In the genomic region with DNA sequence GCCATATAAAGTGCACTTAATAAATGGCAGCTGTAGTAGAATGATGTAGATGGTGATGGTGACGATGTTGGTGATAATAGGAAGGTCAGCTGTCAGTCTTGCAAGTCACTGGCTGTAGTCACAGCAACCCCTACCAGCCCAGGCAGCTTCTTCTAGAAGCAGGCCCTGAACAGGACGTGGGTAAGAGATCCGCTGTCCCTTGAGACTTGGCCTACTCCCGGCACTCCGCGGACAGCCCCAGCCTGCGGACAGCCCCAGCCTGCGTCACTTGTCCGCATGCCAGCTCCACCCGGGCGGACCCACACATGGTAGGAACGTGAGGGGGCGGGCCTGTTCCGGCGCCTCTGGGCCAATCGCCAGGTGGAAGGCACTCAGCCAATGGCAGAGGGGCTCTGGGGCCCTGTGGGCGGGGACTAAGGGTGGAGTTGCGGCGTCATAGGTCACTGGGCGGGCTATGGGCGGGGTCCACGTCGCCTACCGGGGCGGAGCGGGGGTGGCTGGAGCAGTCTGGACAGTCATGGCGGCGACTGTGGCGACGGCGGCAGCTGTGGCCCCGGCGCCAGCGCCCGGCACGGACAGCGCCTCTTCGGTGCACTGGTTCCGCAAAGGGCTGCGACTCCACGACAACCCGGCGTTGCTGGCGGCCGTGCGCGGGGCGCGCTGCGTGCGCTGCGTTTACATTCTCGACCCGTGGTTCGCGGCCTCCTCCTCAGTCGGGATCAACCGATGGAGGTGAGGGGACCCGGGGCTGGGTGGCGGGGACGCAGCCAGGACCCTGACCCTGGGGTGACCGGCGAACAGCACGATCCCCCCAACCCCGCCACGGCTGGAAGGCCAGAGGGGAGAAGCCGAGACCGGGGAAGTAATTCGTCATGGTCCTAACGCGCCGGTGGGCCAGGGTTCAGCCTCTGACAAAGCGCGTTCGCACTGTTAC, we compare ENCODE assay signal across 8 cellular contexts. TPM values are rescaled to one million over a fixed set of nuclear protein-coding genes. Genes with fewer than 3 reads are reported as not detected.
DNase-seq lines count a peak whose midpoint lies in the region; ATAC-seq, FAIRE-seq and TF ChIP-seq lines count a peak whose summit lies in the region.

Gene CRY2 (plus strand): TSS at position 502 of the 934 bp plus-strand sequence. CDS start 16 bp downstream, at position 518.

- peak within 1 kb of the TSS; percentile 85 to 90 (median 87) for H3K4me3 Mint-ChIP-seq in T-cell
- peak within 1 kb of the TSS; percentile 89 for H3K4me3 Mint-ChIP-seq in type B pancreatic cell

- POLR2A ChIA-PET in T-cell (lab: Charles Lee): interaction anchor here (0.6 to 1.2 kb wide), 7 partner anchors 10 to 1794 kb away, joined by 3 to 13 read pairs (median 3); partner anchors contain the start of gene PEX16 (in 1 of the 2)

- H3K27ac ChIP-seq in adipose tissue (ENCODE audit: low read depth, low read length): peak within 1 kb of the TSS; percentile 95

- H3K27me3 Mint-ChIP-seq in T-cell (no peaks in the 10 kb centered on the region), type B pancreatic cell (peaks cover 23% of the 10 kb centered on the region)

- H3K36me3 Mint-ChIP-seq in T-cell (peaks cover 12% of the 10 kb centered on the region), type B pancreatic cell (no peaks in the 10 kb centered on the region)

- peak; percentile 98 for ATAC-seq in HG02840 (IDR thresholded peaks at IDR 0.05; ENCODE audit: low FRiP score, unreplicated experiment)
- peak; percentile 83 to 95 (median 92) for ATAC-seq in T-cell (replicated peaks in 1 of 4)

- WGBS in adipose tissue, 3 donors: 0 to 1% (median 0%) methylated on average over 72 to 75 of the region's 75 CpGs

- TF ChIP-seq CTCF in type B pancreatic cell (conservative IDR thresholded peaks at IDR 0.05): no peak

- DNase-seq in GM12891 (ENCODE audit: insufficient read length, low spot score) (peak; percentile 93), NCI-H1436 treated with DMSO at 0.1 percent for 48 hours (lab: John Stamatoyannopoulos, UW) (peak; percentile 69), T-cell (peak; percentile 90 to 99 (median 97)), cardiac septum (ENCODE audit: low spot score) (peak; percentile 100), pons (ENCODE audit: low spot score) (peak; percentile 97), type B pancreatic cell (ENCODE audit: extremely low spot score, unreplicated experiment) (peak; percentile 99)

- CTCF ChIA-PET in T-cell (lab: Charles Lee): interaction anchor here in 1 of 2 donors (0.7 to 1.1 kb wide), 7 partner anchors 12 to 160 kb away, joined by 3 to 8 read pairs (median 5); partner anchors contain the start of gene PEX16

- H3K27ac Mint-ChIP-seq in T-cell (peak within 1 kb of the TSS; percentile 89 to 90), type B pancreatic cell (peak within 1 kb of the TSS; percentile 95)

- no peaks in the 10 kb centered on the region for H3K9me3 Mint-ChIP-seq in T-cell
- no peaks in the 10 kb centered on the region for H3K9me3 Mint-ChIP-seq in type B pancreatic cell

- intact Hi-C loops in cardiac septum (cut with DNase I): loop anchor here (1.0 to 2.0 kb wide), 2 partner anchors 42 to 71 kb away; partner anchors contain the start of gene SLC35C1

- peak; percentile 97 for FAIRE-seq in GM12891 (lab: Jason Lieb, UNC)

- peak; percentile 93 for TF ChIP-seq POLR2A in GM12891 (IDR thresholded peaks at IDR 0.05; ENCODE audit: low read depth, low read length)

- H3K4me1 Mint-ChIP-seq in T-cell (peaks cover 60 to 65% (median 64%) of the 10 kb centered on the region in 3 donors), type B pancreatic cell (ENCODE audit: unreplicated experiment) (peaks cover 23% of the 10 kb centered on the region)

TF ChIP-seq in GM12891, 5 proteins besides CTCF, POLR2A, EP300 and RAD21:
- TF ChIP-seq PAX5 (IDR thresholded peaks at IDR 0.05; ENCODE audit: insufficient read depth, low read length, severe bottlenecking) (no peak), SPI1 (IDR thresholded peaks at IDR 0.05; ENCODE audit: low read depth, low read length) (no peak), POU2F2 (IDR thresholded peaks at IDR 0.05; ENCODE audit: low read depth, low read length) (peak; percentile 76; the same call in 1 of the 2 replicates), POLR2AphosphoS5 (IDR thresholded peaks at IDR 0.05; ENCODE audit: low read depth, low read length) (peak; percentile 93), TAF1 (IDR thresholded peaks at IDR 0.05; ENCODE audit: low read depth, low read length) (peak; percentile 96)

RNA-seq across cellular contexts. Expression of gene CRY2, which starts in this region (rescaled TPM):
- polyA plus RNA-seq in GM12891 (2012; ENCODE audit: low read depth, missing spikeins): 5.2 TPM
- 100 to 1,000 TPM in 2 of 5 donors, 10 to 100 TPM in 3; 54.0 to 198 (median 63.5) TPM for total RNA-seq in T-cell
- 10 to 100 TPM; 14.8 to 60.8 (median 16.2) TPM for polyA plus RNA-seq in adipose tissue
- 49.6 TPM for total RNA-seq in cardiac septum
- total RNA-seq in type B pancreatic cell (ENCODE audit: low replicate concordance): 27.7 and 37.0 TPM in 2 replicates

Comparison
In these comparisons a context has a peak if more than half of its experiments do, and no peak if none do; other contexts are left out.
1. Peak in every context shown above with its lines: DNase-seq, ATAC-seq and H3K27ac ChIP-seq.